In the genomic region with DNA sequence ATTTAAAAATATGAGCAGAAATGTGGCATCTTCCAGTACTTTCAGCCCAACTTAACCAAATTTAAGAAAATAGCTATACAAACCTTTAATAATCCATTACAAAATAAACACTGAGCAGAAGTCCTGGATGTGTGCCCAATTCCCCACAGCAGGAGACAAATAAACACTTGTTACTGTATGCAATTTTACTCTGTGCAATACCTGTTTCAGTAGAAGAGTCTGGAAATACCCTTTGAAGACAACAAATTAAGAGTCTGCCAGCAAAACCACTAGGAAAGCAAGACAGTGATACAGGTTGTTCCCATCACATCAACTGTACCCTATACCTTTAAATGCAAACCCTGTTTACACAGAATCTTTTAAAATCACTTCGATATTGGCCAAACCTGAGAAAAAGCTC, we compare ENCODE assay signal across 10 cellular contexts. TPM values are rescaled to one million over a fixed set of nuclear protein-coding genes. Genes with fewer than 3 reads are reported as not detected.
DNase-seq lines count a peak whose midpoint lies in the region; ATAC-seq and TF ChIP-seq lines count a peak whose summit lies in the region.
"Had no signal": no experiment of that assay in that cellular context is flagged by ENCODE, and none has a peak within 500 bp of the region (broad histone marks: within the 10 kb centered on the region; RNA-seq: fewer than 3 reads in every experiment).

No MANE protein-coding gene starts in this region.

- H3K9me2 ChIP-seq in GM23338 (ENCODE audit: insufficient read depth) = peaks cover 5% of the 10 kb centered on the region; the same call in 1 of the 2 replicates

- DNase-seq in A673 (ENCODE audit: low spot score) = peak; percentile 31
- no peak for DNase-seq in GM23338 (ENCODE audit: low spot score)
- peak; percentile 97 for DNase-seq in NCI-H2029 treated with DMSO at 0.1 percent for 48 hours (lab: John Stamatoyannopoulos, UW)
- peak; percentile 47 to 64 for DNase-seq in cardiac fibroblast (ENCODE audit: low read depth in 2 of 2)
- no peak for DNase-seq in activated T-cell treated with anti-CD3 and anti-CD28 coated beads, Interleukin-2, amount 50 U/mL, for 24 hours
- DNase-seq in tibial artery = no peak
- DNase-seq: T-helper 9 cell had no signal

- H2AFZ ChIP-seq in GM23338 = no peak overlapping the region

- no peak overlapping the region for H3K4me3 Mint-ChIP-seq in GM23338
- H3K4me3 Mint-ChIP-seq in activated T-cell treated with anti-CD3 and anti-CD28 coated beads, Interleukin-2, amount 50 U/mL, for 24 hours = no peak overlapping the region

- peaks cover 68% of the 10 kb centered on the region for H3K79me2 ChIP-seq in GM23338 (replicated peaks; ENCODE audit: insufficient read depth)

- no peaks in the 10 kb centered on the region for H3K27me3 Mint-ChIP-seq in GM23338 (ENCODE audit: insufficient read depth, low read depth, poor library complexity)
- H3K27me3 Mint-ChIP-seq in activated T-cell treated with anti-CD3 and anti-CD28 coated beads, Interleukin-2, amount 50 U/mL, for 24 hours = no peaks in the 10 kb centered on the region

- no peaks in the 10 kb centered on the region for H3K9me3 Mint-ChIP-seq in GM23338
- no peaks in the 10 kb centered on the region for H3K9me3 Mint-ChIP-seq in activated T-cell treated with anti-CD3 and anti-CD28 coated beads, Interleukin-2, amount 50 U/mL, for 24 hours

- no peaks in the 10 kb centered on the region; the same call in 1 of the 2 replicates for H4K20me1 ChIP-seq in GM23338 (replicated peaks; ENCODE audit: insufficient read depth)

- H3K4me2 ChIP-seq in GM23338 = no peak overlapping the region; the same call in 1 of the 2 replicates

- H3K27ac Mint-ChIP-seq in GM23338 = peak overlapping the region; percentile 49; the same call in 1 of the 2 replicates
- no peak overlapping the region for H3K27ac Mint-ChIP-seq in activated T-cell treated with anti-CD3 and anti-CD28 coated beads, Interleukin-2, amount 50 U/mL, for 24 hours

- H3K36me3 Mint-ChIP-seq in GM23338 (ENCODE audit: low read depth) = no peaks in the 10 kb centered on the region; the same call in 2 of the 3 replicates
- peaks cover 48% of the 10 kb centered on the region for H3K36me3 Mint-ChIP-seq in activated T-cell treated with anti-CD3 and anti-CD28 coated beads, Interleukin-2, amount 50 U/mL, for 24 hours (ENCODE audit: low read depth)

- no peaks in the 10 kb centered on the region for H3F3A ChIP-seq in GM23338 (replicated peaks; ENCODE audit: low read depth)

- H3K27me3 ChIP-seq in A673 (replicated peaks; ENCODE audit: insufficient read depth, low read depth, low read length, poor library complexity) (no peaks in the 10 kb centered on the region), GM23338 (ENCODE audit: insufficient read depth) (no peaks in the 10 kb centered on the region), tibial artery (no peaks in the 10 kb centered on the region)

- no peak overlapping the region for H3K27ac ChIP-seq in A673 (ENCODE audit: low read depth, low read length, poor library complexity, severe bottlenecking)
- no peak overlapping the region for H3K27ac ChIP-seq in GM23338 (ENCODE audit: low read depth)
- no peak overlapping the region for H3K27ac ChIP-seq in tibial artery
- H3K27ac ChIP-seq: C4-2B had no signal

- BruUV-seq in A673 (replicated peaks; lab: Mats Ljungman, UMichigan) = no TSS peak

- peak; percentile 48 for ATAC-seq in GM23338
- ATAC-seq in GM19467 (IDR thresholded peaks at IDR 0.05; ENCODE audit: unreplicated experiment) = no peak
- no peak for ATAC-seq in HG03095 (IDR thresholded peaks at IDR 0.05; ENCODE audit: unreplicated experiment)

- H3K4me1 Mint-ChIP-seq in GM23338 = peaks cover 28% of the 10 kb centered on the region
- peaks cover 56% of the 10 kb centered on the region for H3K4me1 Mint-ChIP-seq in activated T-cell treated with anti-CD3 and anti-CD28 coated beads, Interleukin-2, amount 50 U/mL, for 24 hours (ENCODE audit: low read depth)

- H3K4me1 ChIP-seq in A673 (ENCODE audit: insufficient read depth, low read length, poor library complexity, severe bottlenecking) (peaks cover 46% of the 10 kb centered on the region), GM23338 (ENCODE audit: insufficient read depth) (peaks cover 30% of the 10 kb centered on the region), tibial artery (peaks cover 0 to 10% (median 5%) of the 10 kb centered on the region in 4 donors)

- H3K9me3 ChIP-seq in A673 (ENCODE audit: low read depth, low read length, poor library complexity, severe bottlenecking) (no peaks in the 10 kb centered on the region), tibial artery (no peaks in the 10 kb centered on the region)

- H3K4me3 ChIP-seq in A673 (ENCODE audit: low read depth, low read length, poor library complexity, severe bottlenecking) (no peak overlapping the region), GM23338 (no peak overlapping the region), cardiac fibroblast (replicated peaks in 1 of 2; ENCODE audit: low read depth in 2 of 2, low read length in 2 of 2) (no peak overlapping the region), tibial artery (no peak overlapping the region)

- POLR2A ChIA-PET in A673 (lab: Charles Lee; ENCODE audit: low non-redundant PET) = no interaction called here

- H3K36me3 ChIP-seq in A673 (ENCODE audit: insufficient read depth, low read length, poor library complexity, severe bottlenecking) = no peaks in the 10 kb centered on the region
- H3K36me3 ChIP-seq in GM23338 (ENCODE audit: insufficient read depth) = no peaks in the 10 kb centered on the region
- H3K36me3 ChIP-seq in tibial artery = no peaks in the 10 kb centered on the region

- no peak for TF ChIP-seq CTCF in A673 (conservative IDR thresholded peaks at IDR 0.05; ENCODE audit: low read depth, low read length)
- TF ChIP-seq CTCF in GM23338 (conservative IDR thresholded peaks at IDR 0.05; ENCODE audit: low read depth in 2 of 2) = no peak
- TF ChIP-seq CTCF in cardiac fibroblast (IDR thresholded peaks at IDR 0.05; ENCODE audit: low read depth, low read length) = no peak
- TF ChIP-seq CTCF in tibial artery (IDR thresholded peaks at IDR 0.05) = no peak

- CTCF ChIA-PET in A673 (lab: Charles Lee) = no interaction called here

- intact Hi-C loops in A673 (cut with micrococcal nuclease; ENCODE audit: unreplicated experiment) = no loop called here
- intact Hi-C loops in tibial artery (cut with DNase I; ENCODE audit: low total_unique reads) = no loop called here

TF ChIP-seq in GM23338, 12 proteins besides CTCF, POLR2A, EP300 and RAD21 (continues in another document):
- TF ChIP-seq ZNF331 (CRISPR knock-in tag; IDR thresholded peaks at IDR 0.05; ENCODE audit: low read depth) (no peak), POLR2AphosphoS5 (IDR thresholded peaks at IDR 0.05; ENCODE audit: low read depth) (no peak)

RNA-seq across cellular contexts. Expression of gene RNU4ATAC, which starts 41.4 kb away (rescaled TPM):
- not detected in 2 replicates for total RNA-seq in A673 (2021)
- not detected in 2 replicates for total RNA-seq in GM23338 (2014; rRNA removed; shearing (Covaris generic))
- polyA plus RNA-seq in GM23338 (2016; fragmentation: Nextera tagmentation; extraction: Ambion mirVana) = 9.5 TPM in 1 of 2 replicates, not detected in the other

Comparison
In these comparisons a context has a peak if more than half of its experiments do, and no peak if none do; other contexts are left out.
1. DNase-seq: peak in A673 (single experiment), NCI-H2029 treated with DMSO at 0.1 percent for 48 hours (single experiment) and cardiac fibroblast (2 of 2); none in GM23338 (single experiment), activated T-cell treated with anti-CD3 and anti-CD28 coated beads, Interleukin-2, amount 50 U/mL, for 24 hours (single experiment) and tibial artery (0 of 2).